In genomic region chr17:38697061-38697820, GRCh38 we compare ENCODE assay signal across 16 cellular contexts. TPM values are rescaled to one million over a fixed set of nuclear protein-coding genes. Genes with fewer than 3 reads are reported as not detected.
DNase-seq lines count a peak whose midpoint lies in the region; ATAC-seq, FAIRE-seq and TF ChIP-seq lines count a peak whose summit lies in the region.
"Had no signal": no experiment of that assay in that cellular context is flagged by ENCODE, and none has a peak within 500 bp of the region (broad histone marks: within the 10 kb centered on the region; RNA-seq: fewer than 3 reads in every experiment).

No MANE protein-coding gene starts in this region.

- peaks cover 2% of the 10 kb centered on the region for H3K36me3 Mint-ChIP-seq in activated naive CD8-positive, alpha-beta T cell treated with anti-CD3 and anti-CD28 coated beads, Interleukin-2, amount 50 U/mL, for 24 hours (ENCODE audit: low read depth)
- no peaks in the 10 kb centered on the region for H3K36me3 Mint-ChIP-seq in type B pancreatic cell
- H3K36me3 Mint-ChIP-seq: naive B cell had no signal

- peaks cover 87% of the 10 kb centered on the region for H3K4me1 ChIP-seq in HepG2 (ENCODE audit: insufficient read depth, low read length)
- H3K4me1 ChIP-seq in right lobe of liver = peaks cover 0 to 22% (median 9%) of the 10 kb centered on the region in 4 donors
- no peaks in the 10 kb centered on the region for H3K4me1 ChIP-seq in SJCRH30

- H3K4me3 ChIP-seq in HepG2 (replicated peaks in 1 of 3; ENCODE audit: insufficient read depth in 1 of 3, low read depth in 2 of 3, low read length in 3 of 3) (no peak overlapping the region), right lobe of liver (no peak overlapping the region), SJCRH30 (no peak overlapping the region)
- H3K4me3 ChIP-seq: esophagus muscularis mucosa had no signal

- WGBS in HepG2 (ENCODE audit: low lambda C conversion rate) = 44% methylated on average over 4 of the region's 4 CpGs
- 70% methylated on average over 3 of the region's 4 CpGs for WGBS in right lobe of liver (ENCODE audit: insufficient coverage, low coverage, low lambda C conversion rate, missing lambda C conversion rate)

- H3K27ac ChIP-seq in HepG2 (ENCODE audit: extremely low read length, insufficient read depth, low read length) (no peak overlapping the region), right lobe of liver (no peak overlapping the region), SJCRH30 (no peak overlapping the region)
- H3K27ac ChIP-seq: esophagus muscularis mucosa had no signal

- H3K79me2 ChIP-seq in HepG2 (ENCODE audit: insufficient read depth, low read length) = peaks cover 3% of the 10 kb centered on the region

- BruUV-seq in HepG2 (replicated peaks; lab: Mats Ljungman, UMichigan) = no TSS peak

- no peaks in the 10 kb centered on the region for H3K27me3 Mint-ChIP-seq in activated naive CD8-positive, alpha-beta T cell treated with anti-CD3 and anti-CD28 coated beads, Interleukin-2, amount 50 U/mL, for 24 hours
- peaks cover 20% of the 10 kb centered on the region for H3K27me3 Mint-ChIP-seq in type B pancreatic cell

- H3K36me3 ChIP-seq in HepG2 (replicated peaks in 1 of 2; ENCODE audit: control insufficient read depth in 1 of 2, insufficient read depth in 2 of 2, low read length in 2 of 2) = no peaks in the 10 kb centered on the region
- H3K36me3 ChIP-seq in right lobe of liver = no peaks in the 10 kb centered on the region
- H3K36me3 ChIP-seq in SJCRH30 = no peaks in the 10 kb centered on the region
- H3K36me3 ChIP-seq: esophagus muscularis mucosa had no signal

- TF ChIP-seq POLR2A in HepG2 (IDR thresholded peaks at IDR 0.05; ENCODE audit: insufficient read depth in 1 of 2, low read depth in 2 of 2, low read length in 2 of 2) = no peak
- no peak for TF ChIP-seq POLR2A in right lobe of liver (IDR thresholded peaks at IDR 0.05)

- POLR2A ChIA-PET in HepG2 (lab: Yijun Ruan, JAX) = interaction anchor here (0.7 to 1.5 kb wide), 3 partner anchors 34 to 83 kb away, joined by 3 to 4 read pairs (median 3); partner anchors contain the start of gene CISD3

- H3K4me1 Mint-ChIP-seq in activated naive CD8-positive, alpha-beta T cell treated with anti-CD3 and anti-CD28 coated beads, Interleukin-2, amount 50 U/mL, for 24 hours = peaks cover 56% of the 10 kb centered on the region
- peaks cover 16% of the 10 kb centered on the region for H3K4me1 Mint-ChIP-seq in type B pancreatic cell (ENCODE audit: unreplicated experiment)

- ATAC-seq in HepG2 (no peak), right lobe of liver (no peak), HG03342 (IDR thresholded peaks at IDR 0.05; ENCODE audit: unreplicated experiment) (no peak)
- no peak for ATAC-seq in activated naive CD8-positive, alpha-beta T cell treated with anti-CD3 and anti-CD28 coated beads, Interleukin-2, amount 50 U/mL, for 24 hours
- ATAC-seq: activated CD4-positive, CD25-positive, alpha-beta regulatory T cell treated with anti-CD3 and anti-CD28 coated beads, Interleukin-2, amount 50 U/mL, for 24 hours had no signal

- intact Hi-C loops in HepG2 (cut with micrococcal nuclease; ENCODE audit: unreplicated experiment) = no loop called here
- intact Hi-C loops in right lobe of liver (cut with DNase I) = no loop called here

- H3K4me3 Mint-ChIP-seq in activated naive CD8-positive, alpha-beta T cell treated with anti-CD3 and anti-CD28 coated beads, Interleukin-2, amount 50 U/mL, for 24 hours = no peak overlapping the region
- H3K4me3 Mint-ChIP-seq in type B pancreatic cell = peak overlapping the region; percentile 3

- no peak for FAIRE-seq in HepG2 (lab: Jason Lieb, UNC)

- H4K20me1 ChIP-seq in HepG2 (ENCODE audit: insufficient read depth, low read length) = no peaks in the 10 kb centered on the region

- TF ChIP-seq CTCF in HepG2 (CRISPR knock-in tag; IDR thresholded peaks at IDR 0.05) (no peak), right lobe of liver (IDR thresholded peaks at IDR 0.05) (no peak), type B pancreatic cell (conservative IDR thresholded peaks at IDR 0.05) (no peak)

- H2AFZ ChIP-seq in HepG2 (ENCODE audit: low read length) = no peak overlapping the region

- CTCF ChIA-PET in HepG2 (lab: Yijun Ruan, JAX; ENCODE audit: low intra/inter-chr PET ratio, low total read pairs) = no interaction called here

- peaks cover 5% of the 10 kb centered on the region for H3K9me3 Mint-ChIP-seq in activated naive CD8-positive, alpha-beta T cell treated with anti-CD3 and anti-CD28 coated beads, Interleukin-2, amount 50 U/mL, for 24 hours
- no peaks in the 10 kb centered on the region for H3K9me3 Mint-ChIP-seq in type B pancreatic cell
- H3K9me3 Mint-ChIP-seq: naive B cell had no signal

- no peak for TF ChIP-seq EP300 in HepG2 (IDR thresholded peaks at IDR 0.05; ENCODE audit: low read depth in 2 of 2, low read length in 2 of 2)
- no peak for TF ChIP-seq EP300 in HepG2 (CRISPR knock-in tag; IDR thresholded peaks at IDR 0.05; ENCODE audit: borderline replicate concordance)

- DNase-seq in NCI-H2171 treated with DMSO at 0.1 percent for 48 hours (lab: John Stamatoyannopoulos, UW) (peak; percentile 46), NCI-H2171 (lab: John Stamatoyannopoulos, UW) (no peak), HepG2 (ENCODE audit: low spot score) (no peak), right lobe of liver (no peak), type B pancreatic cell (ENCODE audit: extremely low spot score, unreplicated experiment) (no peak), SJCRH30 (no peak)
- DNase-seq in activated naive CD8-positive, alpha-beta T cell treated with anti-CD3 and anti-CD28 coated beads, Interleukin-2, amount 50 U/mL, for 24 hours = no peak
- DNase-seq: C1 segment of cervical spinal cord; effector CD4-positive, alpha-beta T cell; mammary epithelial cell; naive B cell; NCI-H1105; stimulated activated CD4-positive, alpha-beta T cell treated with anti-CD3 and anti-CD28 coated beads, Interleukin-2, amount 100 ng/mL, for 24 hours had no signal

- H3K27me3 ChIP-seq in HepG2 (ENCODE audit: control insufficient read depth in 1 of 2, insufficient read depth in 2 of 2, low read length in 2 of 2) (no peaks in the 10 kb centered on the region; a peak in 1 of 5 replicates), right lobe of liver (no peaks in the 10 kb centered on the region), SJCRH30 (no peaks in the 10 kb centered on the region)
- H3K27me3 ChIP-seq: esophagus muscularis mucosa had no signal

- no peak overlapping the region for H3K4me2 ChIP-seq in HepG2 (ENCODE audit: low read depth, low read length)

- no peak overlapping the region for H3K9ac ChIP-seq in HepG2 (ENCODE audit: insufficient read depth, low read depth, low read length)

- H3K9me3 ChIP-seq in HepG2 (ENCODE audit: low read length) = no peaks in the 10 kb centered on the region
- no peaks in the 10 kb centered on the region for H3K9me3 ChIP-seq in right lobe of liver
- no peaks in the 10 kb centered on the region for H3K9me3 ChIP-seq in SJCRH30 (replicated peaks)
- H3K9me3 ChIP-seq: esophagus muscularis mucosa had no signal

- no peak for TF ChIP-seq RAD21 in HepG2 (CRISPR knock-in tag; IDR thresholded peaks at IDR 0.05)

- in situ Hi-C loops in HepG2 (cut with HindIII; ENCODE audit: extremely low pct_ligation_motif_present, low pct_unique_long_range_greater_than_20kb) = no loop called here

- H3K27ac Mint-ChIP-seq in activated naive CD8-positive, alpha-beta T cell treated with anti-CD3 and anti-CD28 coated beads, Interleukin-2, amount 50 U/mL, for 24 hours = peak overlapping the region; percentile 19
- H3K27ac Mint-ChIP-seq in type B pancreatic cell = peak overlapping the region; percentile 30

RNA-seq across cellular contexts. Expression of gene MLLT6, which starts 7.8 kb away (rescaled TPM):
- 27.6 and 50.7 TPM in 2 replicates for total RNA-seq in HepG2 (2016; rRNA removed; fragmentation: Illumina TruSeq; extraction: Trizol)
- 41.1 and 41.6 TPM in 2 replicates for total RNA-seq in HepG2 (2016; cell fraction: cytosol; rRNA removed; fragmentation: Illumina TruSeq; extraction: Trizol; ENCODE audit: low read depth)
- total RNA-seq in HepG2 (2016; cell fraction: insoluble cytoplasmic fraction; rRNA removed; fragmentation: Illumina TruSeq; extraction: Trizol) = 23.9 and 54.9 TPM in 2 replicates
- 44.6 and 48.3 TPM in 2 replicates for total RNA-seq in HepG2 (2016; cell fraction: membrane; rRNA removed; fragmentation: Illumina TruSeq; extraction: Trizol)
- total RNA-seq in HepG2 (2016; cell fraction: nucleus; rRNA removed; fragmentation: Illumina TruSeq; extraction: Trizol) = 51.1 and 58.3 TPM in 2 replicates
- 69.5 TPM in 2 replicates for polyA plus RNA-seq in HepG2 (2011; rRNA removed)
- 20.9 and 26.0 TPM in 2 replicates for polyA plus RNA-seq in HepG2 (2011; cell fraction: cytosol; rRNA removed)
- 261 and 305 TPM in 2 replicates for polyA plus RNA-seq in HepG2 (2011; cell fraction: nucleus; rRNA removed)
- 56.0 and 70.4 TPM in 2 replicates for polyA plus RNA-seq in HepG2 (2012)
- 2.1 and 3.2 TPM in 2 replicates for polyA plus RNA-seq in HepG2 (2016; cell fraction: cytosol; fragmentation: Illumina TruSeq; extraction: Trizol; ENCODE audit: low read depth)
- 25.3 and 28.2 TPM in 2 replicates for polyA plus RNA-seq in HepG2 (2016; cell fraction: insoluble cytoplasmic fraction; fragmentation: Illumina TruSeq; extraction: Trizol; ENCODE audit: low read depth)
- 10.7 and 10.9 TPM in 2 replicates for polyA plus RNA-seq in HepG2 (2016; cell fraction: membrane; fragmentation: Illumina TruSeq; extraction: Trizol; ENCODE audit: low read depth)
- polyA plus RNA-seq in HepG2 (2016; cell fraction: nucleus; fragmentation: Illumina TruSeq; extraction: Trizol; ENCODE audit: insufficient read depth, low read depth) = 142 and 147 TPM in 2 replicates
- 89.8 and 99.9 TPM in 2 replicates for polyA minus RNA-seq in HepG2 (2011; rRNA and poly(A)+ RNA removed; ENCODE audit: low replicate concordance)
- 29.2 and 32.2 TPM in 2 replicates for polyA minus RNA-seq in HepG2 (2011; cell fraction: cytosol; rRNA and poly(A)+ RNA removed)
- polyA minus RNA-seq in HepG2 (2011; cell fraction: nucleus; rRNA and poly(A)+ RNA removed) = 156 and 194 TPM in 2 replicates
- 10 to 100 TPM; 10.1 to 30.9 (median 25.6) TPM for total RNA-seq in right lobe of liver
- 122 and 130 TPM in 2 replicates for total RNA-seq in type B pancreatic cell (ENCODE audit: low replicate concordance)
- total RNA-seq in SJCRH30 (2014; rRNA removed; shearing (Covaris generic)) = 24.2 and 35.5 TPM in 2 replicates

RNA-seq across cellular contexts. Expression of gene EPOP, which starts 22.5 kb away (rescaled TPM):
- total RNA-seq in HepG2 (2016; rRNA removed; fragmentation: Illumina TruSeq; extraction: Trizol) (29.0 and 37.8 TPM in 2 replicates), right lobe of liver (1 to 10 TPM; 1.1 to 6.0 (median 3.0) TPM), type B pancreatic cell (ENCODE audit: low replicate concordance) (6.2 and 11.0 TPM in 2 replicates)
- 20.7 and 21.2 TPM in 2 replicates for total RNA-seq in HepG2 (2016; cell fraction: cytosol; rRNA removed; fragmentation: Illumina TruSeq; extraction: Trizol; ENCODE audit: low read depth)
- 22.9 and 36.8 TPM in 2 replicates for total RNA-seq in HepG2 (2016; cell fraction: insoluble cytoplasmic fraction; rRNA removed; fragmentation: Illumina TruSeq; extraction: Trizol)
- total RNA-seq in HepG2 (2016; cell fraction: membrane; rRNA removed; fragmentation: Illumina TruSeq; extraction: Trizol) = 65.8 and 69.1 TPM in 2 replicates
- 17.6 and 17.8 TPM in 2 replicates for total RNA-seq in HepG2 (2016; cell fraction: nucleus; rRNA removed; fragmentation: Illumina TruSeq; extraction: Trizol)
- polyA plus RNA-seq in HepG2 (2011; rRNA removed) = 13.9 and 14.7 TPM in 2 replicates
- 14.1 and 17.0 TPM in 2 replicates for polyA plus RNA-seq in HepG2 (2011; cell fraction: cytosol; rRNA removed)
- polyA plus RNA-seq in HepG2 (2011; cell fraction: nucleus; rRNA removed) = 10.9 and 12.1 TPM in 2 replicates
- 17.9 and 19.9 TPM in 2 replicates for polyA plus RNA-seq in HepG2 (2012)
- 26.4 and 26.9 TPM in 2 replicates for polyA plus RNA-seq in HepG2 (2016; cell fraction: cytosol; fragmentation: Illumina TruSeq; extraction: Trizol; ENCODE audit: low read depth)
- 46.7 and 55.1 TPM in 2 replicates for polyA plus RNA-seq in HepG2 (2016; cell fraction: insoluble cytoplasmic fraction; fragmentation: Illumina TruSeq; extraction: Trizol; ENCODE audit: low read depth)
- 71.4 and 76.4 TPM in 2 replicates for polyA plus RNA-seq in HepG2 (2016; cell fraction: membrane; fragmentation: Illumina TruSeq; extraction: Trizol; ENCODE audit: low read depth)
- polyA plus RNA-seq in HepG2 (2016; cell fraction: nucleus; fragmentation: Illumina TruSeq; extraction: Trizol; ENCODE audit: insufficient read depth, low read depth) = 43.8 and 45.7 TPM in 2 replicates
- polyA minus RNA-seq in HepG2 (2011; rRNA and poly(A)+ RNA removed; ENCODE audit: low replicate concordance) = 4.2 and 17.4 TPM in 2 replicates
- 14.9 and 17.2 TPM in 2 replicates for polyA minus RNA-seq in HepG2 (2011; cell fraction: cytosol; rRNA and poly(A)+ RNA removed)
- polyA minus RNA-seq in HepG2 (2011; cell fraction: nucleus; rRNA and poly(A)+ RNA removed) = 5.9 and 6.3 TPM in 2 replicates
- 6.1 and 6.6 TPM in 2 replicates for total RNA-seq in SJCRH30 (2014; rRNA removed; shearing (Covaris generic))

RNA-seq across cellular contexts. Expression of gene CISD3, which starts 32.9 kb away (rescaled TPM):
- total RNA-seq in HepG2 (2016; rRNA removed; fragmentation: Illumina TruSeq; extraction: Trizol) (34.1 and 42.6 TPM in 2 replicates), right lobe of liver (10 to 100 TPM; 34.2 to 88.1 (median 55.1) TPM), type B pancreatic cell (ENCODE audit: low replicate concordance) (12.8 and 15.6 TPM in 2 replicates)
- 64.2 and 89.3 TPM in 2 replicates for total RNA-seq in HepG2 (2016; cell fraction: cytosol; rRNA removed; fragmentation: Illumina TruSeq; extraction: Trizol; ENCODE audit: low read depth)
- 38.9 and 39.2 TPM in 2 replicates for total RNA-seq in HepG2 (2016; cell fraction: insoluble cytoplasmic fraction; rRNA removed; fragmentation: Illumina TruSeq; extraction: Trizol)
- 72.8 and 92.2 TPM in 2 replicates for total RNA-seq in HepG2 (2016; cell fraction: membrane; rRNA removed; fragmentation: Illumina TruSeq; extraction: Trizol)
- total RNA-seq in HepG2 (2016; cell fraction: nucleus; rRNA removed; fragmentation: Illumina TruSeq; extraction: Trizol) = 12.0 and 15.5 TPM in 2 replicates
- 30.0 and 34.9 TPM in 2 replicates for polyA plus RNA-seq in HepG2 (2011; rRNA removed)
- 15.0 and 24.9 TPM in 2 replicates for polyA plus RNA-seq in HepG2 (2011; cell fraction: cytosol; rRNA removed)
- 10.7 and 11.5 TPM in 2 replicates for polyA plus RNA-seq in HepG2 (2011; cell fraction: nucleus; rRNA removed)
- 34.2 TPM in 2 replicates for polyA plus RNA-seq in HepG2 (2012)
- 183 and 249 TPM in 2 replicates for polyA plus RNA-seq in HepG2 (2016; cell fraction: cytosol; fragmentation: Illumina TruSeq; extraction: Trizol; ENCODE audit: low read depth)
- 69.7 and 77.8 TPM in 2 replicates for polyA plus RNA-seq in HepG2 (2016; cell fraction: insoluble cytoplasmic fraction; fragmentation: Illumina TruSeq; extraction: Trizol; ENCODE audit: low read depth)
- 135 and 168 TPM in 2 replicates for polyA plus RNA-seq in HepG2 (2016; cell fraction: membrane; fragmentation: Illumina TruSeq; extraction: Trizol; ENCODE audit: low read depth)
- 46.2 and 46.8 TPM in 2 replicates for polyA plus RNA-seq in HepG2 (2016; cell fraction: nucleus; fragmentation: Illumina TruSeq; extraction: Trizol; ENCODE audit: insufficient read depth, low read depth)
- 16.1 and 27.0 TPM in 2 replicates for polyA minus RNA-seq in HepG2 (2011; rRNA and poly(A)+ RNA removed; ENCODE audit: low replicate concordance)
- polyA minus RNA-seq in HepG2 (2011; cell fraction: cytosol; rRNA and poly(A)+ RNA removed) = 7.2 and 7.7 TPM in 2 replicates
- 7.1 and 8.1 TPM in 2 replicates for polyA minus RNA-seq in HepG2 (2011; cell fraction: nucleus; rRNA and poly(A)+ RNA removed)
- 11.6 and 14.5 TPM in 2 replicates for total RNA-seq in SJCRH30 (2014; rRNA removed; shearing (Covaris generic))

RNA-seq across cellular contexts. Expression of gene PCGF2, which starts 50.9 kb away (rescaled TPM):
- total RNA-seq in HepG2 (2016; rRNA removed; fragmentation: Illumina TruSeq; extraction: Trizol) (11.6 and 11.7 TPM in 2 replicates), right lobe of liver (1 to 10 TPM; 1.7 to 8.0 (median 3.9) TPM), type B pancreatic cell (ENCODE audit: low replicate concordance) (37.6 and 74.6 TPM in 2 replicates)
- 12.6 and 19.2 TPM in 2 replicates for total RNA-seq in HepG2 (2016; cell fraction: cytosol; rRNA removed; fragmentation: Illumina TruSeq; extraction: Trizol; ENCODE audit: low read depth)
- 8.9 and 11.5 TPM in 2 replicates for total RNA-seq in HepG2 (2016; cell fraction: insoluble cytoplasmic fraction; rRNA removed; fragmentation: Illumina TruSeq; extraction: Trizol)
- total RNA-seq in HepG2 (2016; cell fraction: membrane; rRNA removed; fragmentation: Illumina TruSeq; extraction: Trizol) = 33.3 and 35.3 TPM in 2 replicates
- 13.3 and 14.9 TPM in 2 replicates for total RNA-seq in HepG2 (2016; cell fraction: nucleus; rRNA removed; fragmentation: Illumina TruSeq; extraction: Trizol)
- polyA plus RNA-seq in HepG2 (2011; rRNA removed) = 29.4 and 30.6 TPM in 2 replicates
- polyA plus RNA-seq in HepG2 (2011; cell fraction: cytosol; rRNA removed) = 18.7 and 30.8 TPM in 2 replicates
- polyA plus RNA-seq in HepG2 (2011; cell fraction: nucleus; rRNA removed) = 53.9 and 68.1 TPM in 2 replicates
- polyA plus RNA-seq in HepG2 (2012) = 32.6 and 40.9 TPM in 2 replicates
- 194 and 224 TPM in 2 replicates for polyA plus RNA-seq in HepG2 (2016; cell fraction: cytosol; fragmentation: Illumina TruSeq; extraction: Trizol; ENCODE audit: low read depth)
- 44.1 and 62.1 TPM in 2 replicates for polyA plus RNA-seq in HepG2 (2016; cell fraction: insoluble cytoplasmic fraction; fragmentation: Illumina TruSeq; extraction: Trizol; ENCODE audit: low read depth)
- polyA plus RNA-seq in HepG2 (2016; cell fraction: membrane; fragmentation: Illumina TruSeq; extraction: Trizol; ENCODE audit: low read depth) = 209 and 253 TPM in 2 replicates
- polyA plus RNA-seq in HepG2 (2016; cell fraction: nucleus; fragmentation: Illumina TruSeq; extraction: Trizol; ENCODE audit: insufficient read depth, low read depth) = 85.1 and 95.0 TPM in 2 replicates
- polyA minus RNA-seq in HepG2 (2011; rRNA and poly(A)+ RNA removed; ENCODE audit: low replicate concordance) = 11.1 and 38.8 TPM in 2 replicates
- polyA minus RNA-seq in HepG2 (2011; cell fraction: cytosol; rRNA and poly(A)+ RNA removed) = 30.5 and 32.4 TPM in 2 replicates
- 13.9 and 14.2 TPM in 2 replicates for polyA minus RNA-seq in HepG2 (2011; cell fraction: nucleus; rRNA and poly(A)+ RNA removed)
- 10.7 and 13.8 TPM in 2 replicates for total RNA-seq in SJCRH30 (2014; rRNA removed; shearing (Covaris generic))

RNA-seq across cellular contexts. Expression of gene PSMB3, which starts 55.3 kb away (rescaled TPM):
- 517 and 688 TPM in 2 replicates for total RNA-seq in HepG2 (2016; rRNA removed; fragmentation: Illumina TruSeq; extraction: Trizol)
- 265 and 305 TPM in 2 replicates for total RNA-seq in HepG2 (2016; cell fraction: cytosol; rRNA removed; fragmentation: Illumina TruSeq; extraction: Trizol; ENCODE audit: low read depth)
- total RNA-seq in HepG2 (2016; cell fraction: insoluble cytoplasmic fraction; rRNA removed; fragmentation: Illumina TruSeq; extraction: Trizol) = 517 and 718 TPM in 2 replicates
- 175 and 189 TPM in 2 replicates for total RNA-seq in HepG2 (2016; cell fraction: membrane; rRNA removed; fragmentation: Illumina TruSeq; extraction: Trizol)
- 146 and 163 TPM in 2 replicates for total RNA-seq in HepG2 (2016; cell fraction: nucleus; rRNA removed; fragmentation: Illumina TruSeq; extraction: Trizol)
- polyA plus RNA-seq in HepG2 (2011; rRNA removed) = 317 and 366 TPM in 2 replicates
- 470 and 640 TPM in 2 replicates for polyA plus RNA-seq in HepG2 (2011; cell fraction: cytosol; rRNA removed)
- polyA plus RNA-seq in HepG2 (2011; cell fraction: nucleus; rRNA removed) = 121 and 122 TPM in 2 replicates
- polyA plus RNA-seq in HepG2 (2012) = 167 and 213 TPM in 2 replicates
- 206 and 222 TPM in 2 replicates for polyA plus RNA-seq in HepG2 (2016; cell fraction: cytosol; fragmentation: Illumina TruSeq; extraction: Trizol; ENCODE audit: low read depth)
- 578 and 618 TPM in 2 replicates for polyA plus RNA-seq in HepG2 (2016; cell fraction: insoluble cytoplasmic fraction; fragmentation: Illumina TruSeq; extraction: Trizol; ENCODE audit: low read depth)
- polyA plus RNA-seq in HepG2 (2016; cell fraction: membrane; fragmentation: Illumina TruSeq; extraction: Trizol; ENCODE audit: low read depth) = 134 and 136 TPM in 2 replicates
- polyA plus RNA-seq in HepG2 (2016; cell fraction: nucleus; fragmentation: Illumina TruSeq; extraction: Trizol; ENCODE audit: insufficient read depth, low read depth) = 227 and 228 TPM in 2 replicates
- polyA minus RNA-seq in HepG2 (2011; rRNA and poly(A)+ RNA removed; ENCODE audit: low replicate concordance) = 383 and 657 TPM in 2 replicates
- polyA minus RNA-seq in HepG2 (2011; cell fraction: cytosol; rRNA and poly(A)+ RNA removed) = 84.9 and 103 TPM in 2 replicates
- 32.9 and 35.0 TPM in 2 replicates for polyA minus RNA-seq in HepG2 (2011; cell fraction: nucleus; rRNA and poly(A)+ RNA removed)
- 100 to 1,000 TPM in 5 of 6 experiments, 10 to 100 TPM in 1; 85.2 to 183 (median 120) TPM for total RNA-seq in right lobe of liver
- total RNA-seq in type B pancreatic cell (ENCODE audit: low replicate concordance) = 149 and 152 TPM in 2 replicates
- total RNA-seq in SJCRH30 (2014; rRNA removed; shearing (Covaris generic)) = 239 and 280 TPM in 2 replicates
